In genomic region chr2:96427917-96428316, GRCh38 we compare ENCODE assay signal across 13 cellular contexts.
DNase-seq lines count a peak whose midpoint lies in the region; ATAC-seq and TF ChIP-seq lines count a peak whose summit lies in the region.
"Had no signal": no experiment of that assay in that cellular context is flagged by ENCODE, and none has a peak within 500 bp of the region (broad histone marks: within the 10 kb centered on the region; RNA-seq: fewer than 3 reads in every experiment).

No MANE protein-coding gene starts in this region.

- peaks cover 0 to 2% of the 10 kb centered on the region in 2 donors for H3K9me3 ChIP-seq in transverse colon
- H3K9me3 ChIP-seq: colonic mucosa, testis had no signal

- no peak for TF ChIP-seq EP300 in transverse colon (IDR thresholded peaks at IDR 0.05; ENCODE audit: low read depth)

- in situ Hi-C loops in transverse colon (cut with MboI; ENCODE audit: low pct_ligation_motif_present in 1 of 4, low pct_unique_long_range_greater_than_20kb in 1 of 4, low sequenced_read_pairs in 3 of 4), result no loop called here

- H3K36me3 ChIP-seq in transverse colon, result no peaks in the 10 kb centered on the region
- H3K36me3 ChIP-seq: colonic mucosa had no signal

- intact Hi-C loops in transverse colon (cut with DNase I; ENCODE audit: low total_unique reads), result no loop called here

- 45% methylated on average over 1 of the region's 1 CpG; no CpG with 5 or more reads in 1 of the 2 donors for WGBS in transverse colon (ENCODE audit: low coverage in 1 of 2), 2 donors

- H3K4me3 ChIP-seq in fibroblast of the aortic adventitia (ENCODE audit: low read depth, low read length) (no peak overlapping the region), transverse colon (no peak overlapping the region)
- H3K4me3 ChIP-seq: colonic mucosa, testis had no signal

- peaks cover 25% of the 10 kb centered on the region for H3K27me3 ChIP-seq in transverse colon
- H3K27me3 ChIP-seq: colonic mucosa, testis had no signal

- no peaks in the 10 kb centered on the region for H3K4me1 ChIP-seq in transverse colon
- H3K4me1 ChIP-seq: colonic mucosa, testis had no signal

- H3K27ac ChIP-seq in transverse colon, result no peak overlapping the region
- H3K27ac ChIP-seq: colonic mucosa, testis had no signal

- ATAC-seq in HG02623 (IDR thresholded peaks at IDR 0.05; ENCODE audit: unreplicated experiment), result no peak

- DNase-seq in stimulated activated CD4-positive, alpha-beta T cell treated with anti-CD3 and anti-CD28 coated beads, Interleukin-15, amount 100 ng/mL, for 24 hours, result peak; percentile 14
- no peak for DNase-seq in stimulated activated CD4-positive, alpha-beta T cell treated with anti-CD3 and anti-CD28 coated beads, Interleukin-12 subunit alpha, Interleukin-12 subunit beta, amount 100 ng/mL, for 4 hours
- DNase-seq in RKO (ENCODE audit: low spot score) (peak; percentile 97), fibroblast of the aortic adventitia (ENCODE audit: low read depth) (peak; percentile 7), transverse colon (no peak), NCI-H526 treated with DMSO at 0.1 percent for 48 hours (lab: John Stamatoyannopoulos, UW) (no peak)
- DNase-seq in effector CD4-positive, alpha-beta T cell, result no peak
- DNase-seq: activated CD4-positive, CD25-positive, alpha-beta regulatory T cell treated with anti-CD3 and anti-CD28 coated beads, Interleukin-2, amount 50 U/mL, for 72 hours; Caco-2; colonic mucosa; NCI-H524; testis had no signal

- no peak for TF ChIP-seq POLR2A in transverse colon (IDR thresholded peaks at IDR 0.05)

- TF ChIP-seq CTCF in fibroblast of the aortic adventitia (IDR thresholded peaks at IDR 0.05; ENCODE audit: insufficient read depth, low read length), result no peak
- no peak for TF ChIP-seq CTCF in transverse colon (IDR thresholded peaks at IDR 0.05)

Comparison
In these comparisons a context has a peak if more than half of its experiments do, and no peak if none do; other contexts are left out.
1. DNase-seq: peak in stimulated activated CD4-positive, alpha-beta T cell treated with anti-CD3 and anti-CD28 coated beads, Interleukin-15, amount 100 ng/mL, for 24 hours (single experiment), RKO (single experiment) and fibroblast of the aortic adventitia (single experiment); none in stimulated activated CD4-positive, alpha-beta T cell treated with anti-CD3 and anti-CD28 coated beads, Interleukin-12 subunit alpha, Interleukin-12 subunit beta, amount 100 ng/mL, for 4 hours (single experiment), transverse colon (single experiment), effector CD4-positive, alpha-beta T cell (single experiment) and NCI-H526 treated with DMSO at 0.1 percent for 48 hours (single experiment).